Comparison of ENCODE assay signal across 15 cellular contexts in genomic region chr7:44740040-44740439, GRCh38. TPM values are rescaled to one million over a fixed set of nuclear protein-coding genes. Genes with fewer than 3 reads are reported as not detected.
DNase-seq lines count a peak whose midpoint lies in the region; ATAC-seq, FAIRE-seq and TF ChIP-seq lines count a peak whose summit lies in the region.
"Had no signal": no experiment of that assay in that cellular context is flagged by ENCODE, and none has a peak within 500 bp of the region (broad histone marks: within the 10 kb centered on the region; RNA-seq: fewer than 3 reads in every experiment).

No MANE protein-coding gene starts in this region.

- H3K18ac ChIP-seq in mesenchymal stem cell (ENCODE audit: low read depth in 1 of 2, low read length in 2 of 2), result no peak overlapping the region

- no peak overlapping the region for H2BK5ac ChIP-seq in mesenchymal stem cell (ENCODE audit: low read depth, low read length, poor library complexity, severe bottlenecking)

- no peak for TF ChIP-seq POLR2A in HepG2 (IDR thresholded peaks at IDR 0.05; ENCODE audit: insufficient read depth in 1 of 2, low read depth in 2 of 2, low read length in 2 of 2)
- no peak for TF ChIP-seq POLR2A in right lobe of liver (IDR thresholded peaks at IDR 0.05)

- WGBS in HepG2 (ENCODE audit: low lambda C conversion rate), result 60% methylated on average over 2 of the region's 2 CpGs
- 100% methylated on average over 1 of the region's 2 CpGs for WGBS in right lobe of liver (ENCODE audit: insufficient coverage, low coverage, low lambda C conversion rate, missing lambda C conversion rate)
- WGBS in mesenchymal stem cell, result 89% methylated on average over 2 of the region's 2 CpGs

- no peaks in the 10 kb centered on the region for H3K79me2 ChIP-seq in HepG2 (ENCODE audit: insufficient read depth, low read length)

- no peak overlapping the region for H2BK120ac ChIP-seq in mesenchymal stem cell (ENCODE audit: low read depth, low read length)

- intact Hi-C loops in HepG2 (cut with micrococcal nuclease; ENCODE audit: unreplicated experiment) (no loop called here), right lobe of liver (cut with DNase I) (no loop called here)

- DNase-seq in HepG2 (ENCODE audit: low spot score), result no peak
- DNase-seq in right lobe of liver, result no peak
- peak; percentile 26 for DNase-seq in RPMI8226
- no peak for DNase-seq in mesenchymal stem cell
- DNase-seq in urothelium cell line (ENCODE audit: low spot score), result no peak
- DNase-seq in middle frontal gyrus (ENCODE audit: extremely low spot score, low spot score), result no peak
- DNase-seq in NCI-H1694 (lab: John Stamatoyannopoulos, UW), result no peak
- DNase-seq: DMS53, NCI-H1417, NCI-H2081 treated with DMSO at 0.1 percent for 48 hours, NCI-H524 had no signal

- H3K23ac ChIP-seq in mesenchymal stem cell (ENCODE audit: low read length in 2 of 2), result no peak overlapping the region

- TF ChIP-seq RAD21 in HepG2 (CRISPR knock-in tag; IDR thresholded peaks at IDR 0.05), result no peak

- H4K20me1 ChIP-seq in HepG2 (ENCODE audit: insufficient read depth, low read length), result no peaks in the 10 kb centered on the region

- no peak overlapping the region for H4K8ac ChIP-seq in mesenchymal stem cell (ENCODE audit: low read length)

- in situ Hi-C loops in HepG2 (cut with HindIII; ENCODE audit: extremely low pct_ligation_motif_present, low pct_unique_long_range_greater_than_20kb), result no loop called here

- CTCF ChIA-PET in HepG2 (lab: Yijun Ruan, JAX; ENCODE audit: low intra/inter-chr PET ratio, low total read pairs), result no interaction called here

- no peaks in the 10 kb centered on the region for H3K27me3 ChIP-seq in HepG2 (ENCODE audit: control insufficient read depth in 1 of 2, insufficient read depth in 2 of 2, low read length in 2 of 2)
- no peaks in the 10 kb centered on the region for H3K27me3 ChIP-seq in right lobe of liver
- H3K27me3 ChIP-seq in mesenchymal stem cell (ENCODE audit: control insufficient read depth in 1 of 2, insufficient read depth in 1 of 2, low read length in 2 of 2), result no peaks in the 10 kb centered on the region

- peak; percentile 63 for ATAC-seq in HepG2
- no peak for ATAC-seq in right lobe of liver
- no peak for ATAC-seq in GM19023 (IDR thresholded peaks at IDR 0.05; ENCODE audit: unreplicated experiment)

- no peak overlapping the region for H4K91ac ChIP-seq in mesenchymal stem cell (ENCODE audit: low read length)

- H2BK12ac ChIP-seq in mesenchymal stem cell (ENCODE audit: low read length in 2 of 2), result peak overlapping the region; percentile 61 to 76

- no peak overlapping the region for H3K14ac ChIP-seq in mesenchymal stem cell (ENCODE audit: low read length in 2 of 2)

- TF ChIP-seq CTCF in HepG2 (CRISPR knock-in tag; IDR thresholded peaks at IDR 0.05) (no peak), right lobe of liver (IDR thresholded peaks at IDR 0.05) (no peak)

- no peak overlapping the region for H2BK15ac ChIP-seq in mesenchymal stem cell (ENCODE audit: low read depth, poor library complexity, severe bottlenecking)

- TF ChIP-seq EP300 in HepG2 (IDR thresholded peaks at IDR 0.05; ENCODE audit: low read depth in 2 of 2, low read length in 2 of 2) (no peak), HepG2 (CRISPR knock-in tag; IDR thresholded peaks at IDR 0.05; ENCODE audit: borderline replicate concordance) (no peak)

- POLR2A ChIA-PET in HepG2 (lab: Yijun Ruan, JAX), result no interaction called here

- H3K9ac ChIP-seq in HepG2 (ENCODE audit: insufficient read depth, low read depth, low read length) (no peak overlapping the region), mesenchymal stem cell (ENCODE audit: low read length) (no peak overlapping the region)

- H3K4me3 ChIP-seq in HepG2 (replicated peaks in 1 of 3; ENCODE audit: insufficient read depth in 1 of 3, low read depth in 2 of 3, low read length in 3 of 3) (no peak overlapping the region), right lobe of liver (no peak overlapping the region), mesenchymal stem cell (ENCODE audit: insufficient read depth in 1 of 2, low read depth in 1 of 2, low read length in 2 of 2) (no peak overlapping the region)
- H3K4me3 ChIP-seq: A549, HAP-1 had no signal

- no peaks in the 10 kb centered on the region for H3K9me3 ChIP-seq in HepG2 (ENCODE audit: low read length)
- H3K9me3 ChIP-seq in right lobe of liver, result no peaks in the 10 kb centered on the region
- H3K9me3 ChIP-seq in mesenchymal stem cell (ENCODE audit: control insufficient read depth, low read length), result no peaks in the 10 kb centered on the region
- H3K9me3 ChIP-seq: A549, HAP-1 had no signal

- no peaks in the 10 kb centered on the region for H3K79me1 ChIP-seq in mesenchymal stem cell (replicated peaks; ENCODE audit: low read length, poor library complexity, severe bottlenecking)

- no peak overlapping the region for H3K27ac ChIP-seq in HepG2 (ENCODE audit: extremely low read length, insufficient read depth, low read length)
- H3K27ac ChIP-seq in right lobe of liver, result no peak overlapping the region
- H3K27ac ChIP-seq in mesenchymal stem cell (ENCODE audit: low read length, poor library complexity, severe bottlenecking), result no peak overlapping the region
- H3K27ac ChIP-seq: C4-2B had no signal

- no peak overlapping the region for H3K4ac ChIP-seq in mesenchymal stem cell (ENCODE audit: low read depth in 1 of 2, low read length in 2 of 2)

- H2AK5ac ChIP-seq in mesenchymal stem cell (ENCODE audit: low read length, severe bottlenecking), result no peak overlapping the region

- H2AFZ ChIP-seq in HepG2 (ENCODE audit: low read length) (no peak overlapping the region), mesenchymal stem cell (ENCODE audit: low read depth, low read length) (no peak overlapping the region)

- H3K4me2 ChIP-seq in HepG2 (ENCODE audit: low read depth, low read length) (no peak overlapping the region), mesenchymal stem cell (ENCODE audit: low read length, poor library complexity, severe bottlenecking) (no peak overlapping the region)
- H3K4me2 ChIP-seq: A549 had no signal

- no peaks in the 10 kb centered on the region for H3K36me3 ChIP-seq in HepG2 (replicated peaks in 1 of 2; ENCODE audit: control insufficient read depth in 1 of 2, insufficient read depth in 2 of 2, low read length in 2 of 2)
- no peaks in the 10 kb centered on the region for H3K36me3 ChIP-seq in right lobe of liver
- no peaks in the 10 kb centered on the region for H3K36me3 ChIP-seq in mesenchymal stem cell (ENCODE audit: control insufficient read depth in 1 of 2, insufficient read depth in 2 of 2, low read depth in 1 of 2, low read length in 2 of 2)
- H3K36me3 ChIP-seq: HAP-1 had no signal

- H3K4me1 ChIP-seq in HepG2 (ENCODE audit: insufficient read depth, low read length), result peaks cover 18% of the 10 kb centered on the region
- no peaks in the 10 kb centered on the region for H3K4me1 ChIP-seq in right lobe of liver
- peaks cover 17% of the 10 kb centered on the region for H3K4me1 ChIP-seq in mesenchymal stem cell (ENCODE audit: control insufficient read depth, insufficient read depth, low read depth, low read length)

- FAIRE-seq in HepG2 (lab: Jason Lieb, UNC), result no peak
- peak; percentile 46 for FAIRE-seq in urothelium cell line (lab: Jason Lieb, UNC)
- FAIRE-seq: A549 had no signal

- no TSS peak for BruUV-seq in HepG2 (replicated peaks; lab: Mats Ljungman, UMichigan)

RNA-seq across cellular contexts. Expression of gene ZMIZ2, which starts 8.6 kb away (rescaled TPM):
- total RNA-seq in HepG2 (2016; rRNA removed; fragmentation: Illumina TruSeq; extraction: Trizol) (4.1 and 4.9 TPM in 2 replicates), right lobe of liver (10 to 100 TPM in 4 of 6 experiments, 1 to 10 TPM in 2; 8.6 to 36.3 (median 28.6) TPM)
- total RNA-seq in HepG2 (2016; cell fraction: cytosol; rRNA removed; fragmentation: Illumina TruSeq; extraction: Trizol; ENCODE audit: low read depth), result 5.1 and 5.7 TPM in 2 replicates
- total RNA-seq in HepG2 (2016; cell fraction: insoluble cytoplasmic fraction; rRNA removed; fragmentation: Illumina TruSeq; extraction: Trizol), result 3.1 and 6.7 TPM in 2 replicates
- 5.7 and 7.3 TPM in 2 replicates for total RNA-seq in HepG2 (2016; cell fraction: membrane; rRNA removed; fragmentation: Illumina TruSeq; extraction: Trizol)
- 10.0 and 10.4 TPM in 2 replicates for total RNA-seq in HepG2 (2016; cell fraction: nucleus; rRNA removed; fragmentation: Illumina TruSeq; extraction: Trizol)
- polyA plus RNA-seq in HepG2 (2011; rRNA removed), result 7.9 and 9.7 TPM in 2 replicates
- polyA plus RNA-seq in HepG2 (2011; cell fraction: cytosol; rRNA removed), result 1.1 and 1.8 TPM in 2 replicates
- polyA plus RNA-seq in HepG2 (2011; cell fraction: nucleus; rRNA removed), result 68.3 and 74.7 TPM in 2 replicates
- 12.0 and 15.7 TPM in 2 replicates for polyA plus RNA-seq in HepG2 (2012)
- 2.6 and 3.0 TPM in 2 replicates for polyA plus RNA-seq in HepG2 (2016; cell fraction: cytosol; fragmentation: Illumina TruSeq; extraction: Trizol; ENCODE audit: low read depth)
- 6.4 and 10.1 TPM in 2 replicates for polyA plus RNA-seq in HepG2 (2016; cell fraction: insoluble cytoplasmic fraction; fragmentation: Illumina TruSeq; extraction: Trizol; ENCODE audit: low read depth)
- polyA plus RNA-seq in HepG2 (2016; cell fraction: membrane; fragmentation: Illumina TruSeq; extraction: Trizol; ENCODE audit: low read depth), result 8.9 and 10.4 TPM in 2 replicates
- polyA plus RNA-seq in HepG2 (2016; cell fraction: nucleus; fragmentation: Illumina TruSeq; extraction: Trizol; ENCODE audit: insufficient read depth, low read depth), result 47.2 and 57.0 TPM in 2 replicates
- 17.5 and 23.0 TPM in 2 replicates for polyA minus RNA-seq in HepG2 (2011; rRNA and poly(A)+ RNA removed; ENCODE audit: low replicate concordance)
- 2.9 and 4.7 TPM in 2 replicates for polyA minus RNA-seq in HepG2 (2011; cell fraction: cytosol; rRNA and poly(A)+ RNA removed)
- 34.2 and 43.8 TPM in 2 replicates for polyA minus RNA-seq in HepG2 (2011; cell fraction: nucleus; rRNA and poly(A)+ RNA removed)
- polyA plus RNA-seq in mesenchymal stem cell (2013, experiment 1 of 2), result 38.9 TPM
- polyA plus RNA-seq in mesenchymal stem cell (2013, experiment 2 of 2), result 36.0 TPM

RNA-seq across cellular contexts. Expression of gene PPIA, which starts 56.4 kb away (rescaled TPM):
- 2,268 and 3,314 TPM in 2 replicates for total RNA-seq in HepG2 (2016; rRNA removed; fragmentation: Illumina TruSeq; extraction: Trizol)
- total RNA-seq in HepG2 (2016; cell fraction: cytosol; rRNA removed; fragmentation: Illumina TruSeq; extraction: Trizol; ENCODE audit: low read depth), result 754 and 802 TPM in 2 replicates
- 2,242 and 3,472 TPM in 2 replicates for total RNA-seq in HepG2 (2016; cell fraction: insoluble cytoplasmic fraction; rRNA removed; fragmentation: Illumina TruSeq; extraction: Trizol)
- 997 and 1,006 TPM in 2 replicates for total RNA-seq in HepG2 (2016; cell fraction: membrane; rRNA removed; fragmentation: Illumina TruSeq; extraction: Trizol)
- 760 and 791 TPM in 2 replicates for total RNA-seq in HepG2 (2016; cell fraction: nucleus; rRNA removed; fragmentation: Illumina TruSeq; extraction: Trizol)
- polyA plus RNA-seq in HepG2 (2011; rRNA removed), result 2,460 and 3,010 TPM in 2 replicates
- polyA plus RNA-seq in HepG2 (2011; cell fraction: cytosol; rRNA removed), result 2,797 and 3,003 TPM in 2 replicates
- polyA plus RNA-seq in HepG2 (2011; cell fraction: nucleus; rRNA removed), result 624 and 737 TPM in 2 replicates
- polyA plus RNA-seq in HepG2 (2012), result 1,687 and 1,874 TPM in 2 replicates
- polyA plus RNA-seq in HepG2 (2016; cell fraction: cytosol; fragmentation: Illumina TruSeq; extraction: Trizol; ENCODE audit: low read depth), result 1,121 and 1,153 TPM in 2 replicates
- 3,894 and 4,262 TPM in 2 replicates for polyA plus RNA-seq in HepG2 (2016; cell fraction: insoluble cytoplasmic fraction; fragmentation: Illumina TruSeq; extraction: Trizol; ENCODE audit: low read depth)
- 1,143 and 1,145 TPM in 2 replicates for polyA plus RNA-seq in HepG2 (2016; cell fraction: membrane; fragmentation: Illumina TruSeq; extraction: Trizol; ENCODE audit: low read depth)
- 1,363 and 1,473 TPM in 2 replicates for polyA plus RNA-seq in HepG2 (2016; cell fraction: nucleus; fragmentation: Illumina TruSeq; extraction: Trizol; ENCODE audit: insufficient read depth, low read depth)
- polyA minus RNA-seq in HepG2 (2011; rRNA and poly(A)+ RNA removed; ENCODE audit: low replicate concordance), result 700 and 1,641 TPM in 2 replicates
- polyA minus RNA-seq in HepG2 (2011; cell fraction: cytosol; rRNA and poly(A)+ RNA removed), result 495 and 562 TPM in 2 replicates
- polyA minus RNA-seq in HepG2 (2011; cell fraction: nucleus; rRNA and poly(A)+ RNA removed), result 234 and 280 TPM in 2 replicates
- total RNA-seq in right lobe of liver, result 1,000 to 10,000 TPM in 2 of 6 experiments, 100 to 1,000 TPM in 4; 530 to 1,528 (median 637) TPM
- polyA plus RNA-seq in mesenchymal stem cell (2013, experiment 1 of 2), result 2,030 TPM
- polyA plus RNA-seq in mesenchymal stem cell (2013, experiment 2 of 2), result 2,181 TPM
